Comparison of ENCODE assay signal across 15 cellular contexts in the genomic region with DNA sequence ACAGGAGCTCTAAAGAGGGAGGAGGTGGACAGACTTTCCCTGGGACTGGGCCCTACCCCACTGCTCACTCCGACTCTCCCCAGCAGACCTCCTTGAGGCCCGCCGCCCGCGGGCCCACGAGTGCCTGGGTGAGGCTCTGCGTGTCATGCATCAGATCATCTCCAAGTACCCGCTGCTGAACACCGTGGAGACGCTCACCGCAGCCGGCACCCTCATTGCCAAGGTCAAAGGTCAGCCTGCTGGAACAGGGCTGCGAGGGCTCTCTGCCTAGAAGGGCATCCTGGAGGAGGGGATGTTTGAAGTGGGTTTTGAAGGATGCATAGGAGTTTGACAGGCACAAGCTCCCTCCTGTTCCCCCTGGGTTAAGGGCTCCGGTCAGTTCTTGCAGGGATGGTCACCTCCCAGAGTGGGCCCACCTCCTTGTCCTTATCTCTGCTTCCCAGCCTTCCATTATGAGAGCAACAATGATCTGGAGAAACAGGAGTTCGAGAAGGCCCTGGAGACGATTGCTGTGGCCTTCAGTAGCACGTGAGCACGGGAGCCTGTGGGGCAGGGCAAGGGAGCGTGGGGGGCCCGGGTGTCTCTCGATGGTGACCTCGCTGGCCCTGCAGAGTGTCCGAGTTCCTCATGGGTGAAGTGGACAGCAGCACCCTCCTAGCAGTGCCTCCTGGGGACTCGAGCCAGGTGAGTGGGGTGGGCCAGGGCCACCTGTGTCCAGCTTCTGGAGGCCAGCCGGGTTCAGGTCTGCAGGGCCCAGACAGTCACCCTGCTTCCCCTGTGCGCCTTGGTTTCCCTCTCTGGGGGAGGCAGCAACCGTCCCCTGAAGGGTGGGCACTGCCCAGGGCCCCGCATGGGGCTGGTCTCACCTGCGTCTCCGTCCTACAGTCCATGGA. TPM values are rescaled to one million over a fixed set of nuclear protein-coding genes. Genes with fewer than 3 reads are reported as not detected.
DNase-seq lines count a peak whose midpoint lies in the region; ATAC-seq and TF ChIP-seq lines count a peak whose summit lies in the region.
"Had no signal": no experiment of that assay in that cellular context is flagged by ENCODE, and none has a peak within 500 bp of the region (broad histone marks: within the 10 kb centered on the region; RNA-seq: fewer than 3 reads in every experiment).

No MANE protein-coding gene starts in this region.

- no peak for TF ChIP-seq CTCF in neutrophil (IDR thresholded peaks at IDR 0.05)
- TF ChIP-seq CTCF in omental fat pad (IDR thresholded peaks at IDR 0.05): no peak

- no peaks in the 10 kb centered on the region for H3K9me2 ChIP-seq in Karpas-422 (replicated peaks; ENCODE audit: insufficient read depth, low read length)

- ATAC-seq in omental fat pad (ENCODE audit: low FRiP score): no peak

- H2AFZ ChIP-seq in Karpas-422 (ENCODE audit: low read length): no peak overlapping the region

- H3K27ac Mint-ChIP-seq in activated CD4-positive, alpha-beta T cell treated with anti-CD3 and anti-CD28 coated beads, Interleukin-2, amount 10 ng/mL, durations not matched to agents 24 days and 14 days: peak overlapping the region; percentile 62
- H3K27ac Mint-ChIP-seq in activated naive CD8-positive, alpha-beta T cell: peak overlapping the region; percentile 28

- H3K4me2 ChIP-seq in Karpas-422 (ENCODE audit: low read depth, low read length, poor library complexity, severe bottlenecking): peak overlapping the region; percentile 85

- peak overlapping the region; percentile 78; the same call in 1 of the 2 replicates for H3K9ac ChIP-seq in Karpas-422 (ENCODE audit: low read length)

- no peaks in the 10 kb centered on the region for H3K9me3 Mint-ChIP-seq in activated CD4-positive, alpha-beta T cell treated with anti-CD3 and anti-CD28 coated beads, Interleukin-2, amount 10 ng/mL, durations not matched to agents 24 days and 14 days
- no peaks in the 10 kb centered on the region for H3K9me3 Mint-ChIP-seq in activated naive CD8-positive, alpha-beta T cell (ENCODE audit: low read depth)

- H3K27ac ChIP-seq in Karpas-422 (ENCODE audit: low read length): no peak overlapping the region
- H3K27ac ChIP-seq in neutrophil: peak overlapping the region; percentile 89

- peaks cover 10% of the 10 kb centered on the region; the same call in 1 of the 2 replicates for H3K79me2 ChIP-seq in Karpas-422 (ENCODE audit: low read length)

- peak; percentile 68 for DNase-seq in activated CD4-positive, alpha-beta T cell treated with anti-CD3 and anti-CD28 coated beads, Interleukin-2, amount 10 ng/mL, durations not matched to agents 24 days and 14 days
- DNase-seq in activated CD4-positive, alpha-beta T cell treated with anti-CD3 and anti-CD28 coated beads, Interleukin-2, amount 50 U/mL, for 1 hour: no peak
- DNase-seq in Karpas-422 (no peak), omental fat pad (ENCODE audit: low spot score) (no peak), SK-N-DZ (ENCODE audit: low spot score) (no peak), MG63 (no peak)
- DNase-seq: amygdala; colonic mucosa; DMS 273 treated with DMSO at 0.1 percent for 48 hours; head of caudate nucleus; NCI-H2227 treated with DMSO at 0.1 percent for 48 hours; NK-92 treated with Interleukin-12 subunit alpha and Interleukin-12 subunit beta, amount 100 ng/mL, for 24 hours; Right ventricle myocardium superior had no signal

- H3K9me3 ChIP-seq in Karpas-422 (ENCODE audit: low read length): no peaks in the 10 kb centered on the region
- no peaks in the 10 kb centered on the region for H3K9me3 ChIP-seq in neutrophil
- H3K9me3 ChIP-seq in MG63: no peaks in the 10 kb centered on the region
- H3K9me3 ChIP-seq: colonic mucosa had no signal

- H3K36me3 ChIP-seq in Karpas-422 (ENCODE audit: insufficient read depth, low read length) (peaks cover 6% of the 10 kb centered on the region; the same call in 1 of the 2 replicates), neutrophil (peaks cover 90% of the 10 kb centered on the region), MG63 (no peaks in the 10 kb centered on the region)
- H3K36me3 ChIP-seq: colonic mucosa had no signal

- H3K27me3 ChIP-seq in Karpas-422 (ENCODE audit: low read length) (no peaks in the 10 kb centered on the region), neutrophil (no peaks in the 10 kb centered on the region), MG63 (no peaks in the 10 kb centered on the region)

- H4K20me1 ChIP-seq in Karpas-422 (ENCODE audit: insufficient read depth, low read depth, low read length): peaks cover 5% of the 10 kb centered on the region; the same call in 1 of the 2 replicates

- intact Hi-C loops in activated CD4-positive, alpha-beta T cell treated with anti-CD3 and anti-CD28 coated beads, Interleukin-2, amount 10 ng/mL, durations not matched to agents 24 days and 14 days (cut with micrococcal nuclease): no loop called here

- H3K4me1 Mint-ChIP-seq in activated CD4-positive, alpha-beta T cell treated with anti-CD3 and anti-CD28 coated beads, Interleukin-2, amount 10 ng/mL, durations not matched to agents 24 days and 14 days: peaks cover 47% of the 10 kb centered on the region
- peaks cover 57% of the 10 kb centered on the region for H3K4me1 Mint-ChIP-seq in activated naive CD8-positive, alpha-beta T cell (ENCODE audit: low read depth)

- peak overlapping the region; percentile 40 for H3K4me3 Mint-ChIP-seq in activated CD4-positive, alpha-beta T cell treated with anti-CD3 and anti-CD28 coated beads, Interleukin-2, amount 10 ng/mL, durations not matched to agents 24 days and 14 days
- H3K4me3 Mint-ChIP-seq in activated naive CD8-positive, alpha-beta T cell: peak overlapping the region; percentile 71

- H3K4me1 ChIP-seq in Karpas-422 (ENCODE audit: low read length) (peaks cover 52% of the 10 kb centered on the region), neutrophil (ENCODE audit: control insufficient read depth in 1 of 2, insufficient read depth in 1 of 2, low read depth in 1 of 2, low read length in 1 of 2) (peaks cover 89% of the 10 kb centered on the region in 2 experiments)

- H3K27me3 Mint-ChIP-seq in activated CD4-positive, alpha-beta T cell treated with anti-CD3 and anti-CD28 coated beads, Interleukin-2, amount 10 ng/mL, durations not matched to agents 24 days and 14 days: peaks cover 2% of the 10 kb centered on the region
- H3K27me3 Mint-ChIP-seq in activated naive CD8-positive, alpha-beta T cell: no peaks in the 10 kb centered on the region

- peak overlapping the region; percentile 71; the same call in 1 of the 2 replicates for H3K4me3 ChIP-seq in Karpas-422 (ENCODE audit: low read length)
- H3K4me3 ChIP-seq in neutrophil (ENCODE audit: low read depth in 1 of 2, low read length in 1 of 2): peak overlapping the region in 1 of 2 experiments; percentile 73
- no peak overlapping the region for H3K4me3 ChIP-seq in MG63
- H3K4me3 ChIP-seq: colonic mucosa had no signal

- peaks cover 65% of the 10 kb centered on the region for H3K36me3 Mint-ChIP-seq in activated CD4-positive, alpha-beta T cell treated with anti-CD3 and anti-CD28 coated beads, Interleukin-2, amount 10 ng/mL, durations not matched to agents 24 days and 14 days (ENCODE audit: low read depth)
- peaks cover 9% of the 10 kb centered on the region for H3K36me3 Mint-ChIP-seq in activated naive CD8-positive, alpha-beta T cell

RNA-seq across cellular contexts. Expression of a gene that starts 6.3 kb away (rescaled TPM):
- total RNA-seq in activated CD4-positive, alpha-beta T cell treated with anti-CD3 and anti-CD28 coated beads, Interleukin-2, amount 10 ng/mL, durations not matched to agents 24 days and 14 days: 176 and 183 TPM in 2 replicates
- 31.5 and 114 TPM in 2 replicates for total RNA-seq in Karpas-422 (2014; rRNA removed; shearing (Covaris generic); ENCODE audit: low replicate concordance)
- 10 to 100 TPM; 21.4 to 97.6 (median 36.3) TPM for total RNA-seq in omental fat pad
- polyA plus RNA-seq in SK-N-DZ (2014; cell fraction: cytosol; rRNA removed): 3.2 and 6.2 TPM in 2 replicates
- polyA plus RNA-seq in SK-N-DZ (2014; cell fraction: nucleus; rRNA removed): 6.1 and 10.6 TPM in 2 replicates
- total RNA-seq in MG63 (2014; rRNA removed; shearing (Covaris generic); ENCODE audit: low replicate concordance): not detected in 2 replicates

RNA-seq across cellular contexts. Expression of a gene that starts 21.9 kb away (rescaled TPM):
- total RNA-seq in activated CD4-positive, alpha-beta T cell treated with anti-CD3 and anti-CD28 coated beads, Interleukin-2, amount 10 ng/mL, durations not matched to agents 24 days and 14 days: 273 and 274 TPM in 2 replicates
- total RNA-seq in Karpas-422 (2014; rRNA removed; shearing (Covaris generic); ENCODE audit: low replicate concordance): 117 and 222 TPM in 2 replicates
- 100 to 1,000 TPM; 151 to 216 (median 188) TPM for total RNA-seq in omental fat pad
- polyA plus RNA-seq in SK-N-DZ (2014; cell fraction: cytosol; rRNA removed): 240 and 311 TPM in 2 replicates
- 150 and 168 TPM in 2 replicates for polyA plus RNA-seq in SK-N-DZ (2014; cell fraction: nucleus; rRNA removed)
- total RNA-seq in MG63 (2014; rRNA removed; shearing (Covaris generic); ENCODE audit: low replicate concordance): 128 and 157 TPM in 2 replicates

RNA-seq across cellular contexts. Expression of a gene that starts 30.5 kb away (rescaled TPM):
- total RNA-seq in activated CD4-positive, alpha-beta T cell treated with anti-CD3 and anti-CD28 coated beads, Interleukin-2, amount 10 ng/mL, durations not matched to agents 24 days and 14 days: 225 and 239 TPM in 2 replicates
- total RNA-seq in Karpas-422 (2014; rRNA removed; shearing (Covaris generic); ENCODE audit: low replicate concordance): 286 and 423 TPM in 2 replicates
- 1,000 to 10,000 TPM in 1 of 4 donors, 100 to 1,000 TPM in 3; 429 to 1,640 (median 892) TPM for total RNA-seq in omental fat pad
- 781 and 852 TPM in 2 replicates for polyA plus RNA-seq in SK-N-DZ (2014; cell fraction: cytosol; rRNA removed)
- polyA plus RNA-seq in SK-N-DZ (2014; cell fraction: nucleus; rRNA removed): 522 and 693 TPM in 2 replicates
- total RNA-seq in MG63 (2014; rRNA removed; shearing (Covaris generic); ENCODE audit: low replicate concordance): 293 and 320 TPM in 2 replicates

RNA-seq across cellular contexts. Expression of a gene that starts 33.4 kb away (rescaled TPM):
- 15.8 TPM in 2 replicates for total RNA-seq in activated CD4-positive, alpha-beta T cell treated with anti-CD3 and anti-CD28 coated beads, Interleukin-2, amount 10 ng/mL, durations not matched to agents 24 days and 14 days
- 23.8 and 31.7 TPM in 2 replicates for total RNA-seq in Karpas-422 (2014; rRNA removed; shearing (Covaris generic); ENCODE audit: low replicate concordance)
- 10 to 100 TPM; 10.3 to 29.8 (median 15.9) TPM for total RNA-seq in omental fat pad
- 7.6 and 10.8 TPM in 2 replicates for polyA plus RNA-seq in SK-N-DZ (2014; cell fraction: cytosol; rRNA removed)
- 71.2 and 150 TPM in 2 replicates for polyA plus RNA-seq in SK-N-DZ (2014; cell fraction: nucleus; rRNA removed)
- total RNA-seq in MG63 (2014; rRNA removed; shearing (Covaris generic); ENCODE audit: low replicate concordance): 0.26 and 4.3 TPM in 2 replicates

RNA-seq across cellular contexts. Expression of a gene that starts 46.9 kb away (rescaled TPM):
- total RNA-seq in activated CD4-positive, alpha-beta T cell treated with anti-CD3 and anti-CD28 coated beads, Interleukin-2, amount 10 ng/mL, durations not matched to agents 24 days and 14 days: 112 TPM in 2 replicates
- total RNA-seq in Karpas-422 (2014; rRNA removed; shearing (Covaris generic); ENCODE audit: low replicate concordance): 88.6 and 97.9 TPM in 2 replicates
- total RNA-seq in omental fat pad: 10 to 100 TPM; 39.6 to 75.4 (median 60.8) TPM
- 100.0 and 112 TPM in 2 replicates for polyA plus RNA-seq in SK-N-DZ (2014; cell fraction: cytosol; rRNA removed)
- 50.3 and 54.1 TPM in 2 replicates for polyA plus RNA-seq in SK-N-DZ (2014; cell fraction: nucleus; rRNA removed)
- 52.7 and 84.9 TPM in 2 replicates for total RNA-seq in MG63 (2014; rRNA removed; shearing (Covaris generic); ENCODE audit: low replicate concordance)

Comparison
In these comparisons a context has a peak if more than half of its experiments do, and no peak if none do; other contexts are left out.
1. RNA of a gene that starts 6.3 kb away (total RNA-seq): 176 to 183 TPM in activated CD4-positive, alpha-beta T cell treated with anti-CD3 and anti-CD28 coated beads, Interleukin-2, amount 10 ng/mL, durations not matched to agents 24 days and 14 days, 21.4 to 97.6 TPM in omental fat pad and 31.5 to 114 TPM in Karpas-422; not detected in MG63; every median in the first group is over 10 times any median in the second.